Comparison of ENCODE assay signal across 8 cellular contexts in the genomic region with DNA sequence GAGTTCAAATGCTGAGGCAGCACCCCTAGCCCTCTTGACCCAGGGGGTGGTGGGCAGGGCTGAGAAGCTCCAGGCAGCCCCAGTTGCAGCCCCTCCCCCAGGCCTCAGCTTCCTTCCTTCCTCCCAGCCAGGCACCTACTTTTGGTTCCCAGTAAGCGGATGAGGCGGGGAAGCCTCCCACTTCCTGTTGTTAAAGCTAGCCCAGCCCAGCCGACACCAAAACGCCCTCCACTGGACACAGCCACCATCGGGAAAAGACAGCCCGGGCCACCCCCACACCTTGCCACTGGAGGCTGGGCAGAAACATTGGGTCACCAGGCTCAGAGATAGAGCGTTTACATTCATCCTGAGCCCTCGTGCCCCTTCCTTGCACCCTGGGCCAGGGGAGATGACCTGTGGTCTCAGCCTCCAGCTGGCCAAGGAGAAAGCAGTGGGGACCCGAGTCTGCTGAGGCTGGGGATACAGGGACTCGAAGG. TPM values are rescaled to one million over a fixed set of nuclear protein-coding genes. Genes with fewer than 3 reads are reported as not detected.
A peak's percentile ranks its signal among the peaks of the same experiment; 100 is the strongest.
DNase-seq lines count a peak whose midpoint lies in the region; ATAC-seq, FAIRE-seq and TF ChIP-seq lines count a peak whose summit lies in the region.

No MANE protein-coding gene starts in this region.

- CTCF ChIA-PET in activated CD4-positive, alpha-beta T cell treated with anti-CD3 and anti-CD28 coated beads, Interleukin-2, amount 10 ng/mL, durations not matched to agents 7 days and 5 days (lab: Charles Lee), result interaction anchor here (0.6 to 3.1 kb wide), 24 partner anchors 9 to 667 kb away, joined by 3 to 13 read pairs (median 4); a partner anchor contains a TSS
- CTCF ChIA-PET in endothelial cell of umbilical vein (lab: Charles Lee), result interaction anchor here (0.8 to 10.4 kb wide), 36 partner anchors 9 to 286 kb away, joined by 3 to 260 read pairs (median 6); a partner anchor contains a TSS

- no peaks in the 10 kb centered on the region for H3K9me1 ChIP-seq in endothelial cell of umbilical vein (replicated peaks; ENCODE audit: control insufficient read depth, extremely low read depth, insufficient read depth, low read length)

- FAIRE-seq in endothelial cell of umbilical vein (lab: Jason Lieb, UNC), result peak; percentile 98

- peak overlapping the region; percentile 78 for H3K4me2 ChIP-seq in endothelial cell of umbilical vein (ENCODE audit: insufficient read depth, low read length)

- TF ChIP-seq POLR2A in endothelial cell of umbilical vein (IDR thresholded peaks at IDR 0.05; ENCODE audit: low read depth, low read length), result no peak

- peak overlapping the region; percentile 94 for H3K27ac Mint-ChIP-seq in activated CD4-positive, alpha-beta T cell treated with anti-CD3 and anti-CD28 coated beads, Interleukin-2, amount 10 ng/mL, durations not matched to agents 7 days and 5 days
- H3K27ac Mint-ChIP-seq in mesothelial cell of epicardium, result peak overlapping the region; percentile 64

- H3K4me1 ChIP-seq in BE2C (peaks cover 20% of the 10 kb centered on the region), endothelial cell of umbilical vein (ENCODE audit: control insufficient read depth, extremely low read depth, insufficient read depth, low read length) (peaks cover 45% of the 10 kb centered on the region)

- DNase-seq in BE2C (peak; percentile 62), HuH-7 (ENCODE audit: low spot score) (peak; percentile 75), endothelial cell of umbilical vein (ENCODE audit: low read depth, low spot score) (peak; percentile 86), mesothelial cell of epicardium (ENCODE audit: low spot score in 2 of 2, unreplicated experiment in 2 of 2) (no peak), NAMALWA (ENCODE audit: low spot score) (no peak)
- peak; percentile 65 for DNase-seq in activated CD4-positive, alpha-beta T cell treated with anti-CD3 and anti-CD28 coated beads, Interleukin-2, amount 10 ng/mL, durations not matched to agents 7 days and 5 days
- DNase-seq in stimulated activated naive CD4-positive, alpha-beta T cell treated with Interleukin-2 at 50 U/mL for 16 hours (lab: John Stamatoyannopoulos, UW), result peak; percentile 36

- H3K27me3 Mint-ChIP-seq in activated CD4-positive, alpha-beta T cell treated with anti-CD3 and anti-CD28 coated beads, Interleukin-2, amount 10 ng/mL, durations not matched to agents 7 days and 5 days, result no peaks in the 10 kb centered on the region
- H3K27me3 Mint-ChIP-seq in mesothelial cell of epicardium (ENCODE audit: low read depth), result no peaks in the 10 kb centered on the region

- no peaks in the 10 kb centered on the region for H4K20me1 ChIP-seq in endothelial cell of umbilical vein (replicated peaks; ENCODE audit: control insufficient read depth, extremely low read depth, insufficient read depth, low read length)

- intact Hi-C loops in endothelial cell of umbilical vein (cut with micrococcal nuclease), result loop anchor here (1.0 to 2.0 kb wide), 4 partner anchors 40 to 91 kb away; no protein-coding TSS in a partner anchor

- H3K36me3 ChIP-seq in BE2C, result peaks cover 52% of the 10 kb centered on the region
- peaks cover 0 to 16% of the 10 kb centered on the region in 2 experiments for H3K36me3 ChIP-seq in endothelial cell of umbilical vein (ENCODE audit: control insufficient read depth in 2 of 2, extremely low read depth in 1 of 2, insufficient read depth in 2 of 2, low read length in 2 of 2)

- no peaks in the 10 kb centered on the region for H3K9me3 Mint-ChIP-seq in activated CD4-positive, alpha-beta T cell treated with anti-CD3 and anti-CD28 coated beads, Interleukin-2, amount 10 ng/mL, durations not matched to agents 7 days and 5 days
- no peaks in the 10 kb centered on the region for H3K9me3 Mint-ChIP-seq in mesothelial cell of epicardium

- peak overlapping the region; percentile 80 for H3K27ac ChIP-seq in endothelial cell of umbilical vein (ENCODE audit: insufficient read depth, low read depth, low read length)

- ATAC-seq in HG03565 (IDR thresholded peaks at IDR 0.05; ENCODE audit: unreplicated experiment), result no peak

- TF ChIP-seq CTCF in BE2C (IDR thresholded peaks at IDR 0.05; ENCODE audit: low read depth, low read length) (peak; percentile 38), endothelial cell of umbilical vein (IDR thresholded peaks at IDR 0.05; ENCODE audit: extremely low read depth in 1 of 2, insufficient read depth in 1 of 2, low read depth in 1 of 2, low read length in 2 of 2) (peak; percentile 47 to 61), mesothelial cell of epicardium (IDR thresholded peaks at IDR 0.05; ENCODE audit: unreplicated experiment) (no peak)

- no peaks in the 10 kb centered on the region for H3K27me3 ChIP-seq in BE2C
- H3K27me3 ChIP-seq in endothelial cell of umbilical vein (ENCODE audit: control insufficient read depth in 2 of 2, insufficient read depth in 2 of 2, low read length in 2 of 2), result no peaks in the 10 kb centered on the region

- H3K4me1 Mint-ChIP-seq in activated CD4-positive, alpha-beta T cell treated with anti-CD3 and anti-CD28 coated beads, Interleukin-2, amount 10 ng/mL, durations not matched to agents 7 days and 5 days, result peaks cover 47% of the 10 kb centered on the region
- H3K4me1 Mint-ChIP-seq in mesothelial cell of epicardium, result peaks cover 32% of the 10 kb centered on the region

- dilution Hi-C loops in endothelial cell of umbilical vein (cut with MboI; ENCODE audit: extremely low pct_ligation_motif_present, low sequenced_read_pairs), result no loop called here

- peak overlapping the region; percentile 54 for H3K9ac ChIP-seq in endothelial cell of umbilical vein (replicated peaks; ENCODE audit: extremely low read depth, insufficient read depth, low read length)

- BruUV-seq in endothelial cell of umbilical vein (replicated peaks; lab: Mats Ljungman, UMichigan), result no TSS peak

- H3K9me3 ChIP-seq in BE2C (no peaks in the 10 kb centered on the region), endothelial cell of umbilical vein (replicated peaks; ENCODE audit: control insufficient read depth, insufficient read depth, low read length) (no peaks in the 10 kb centered on the region)

- POLR2A ChIA-PET in activated CD4-positive, alpha-beta T cell treated with anti-CD3 and anti-CD28 coated beads, Interleukin-2, amount 10 ng/mL, durations not matched to agents 7 days and 5 days (lab: Charles Lee), result interaction anchor here (0.7 kb wide), 1 partner anchor 553 kb away, joined by 3 read pairs; a partner anchor contains a TSS
- POLR2A ChIA-PET in endothelial cell of umbilical vein (lab: Charles Lee), result interaction anchor here (0.8 to 1.5 kb wide), 3 partner anchors 40 to 102 kb away, joined by 3 to 7 read pairs (median 3); a partner anchor contains a TSS

- no peak overlapping the region for H2AFZ ChIP-seq in endothelial cell of umbilical vein (ENCODE audit: low read depth, low read length)

- H3K79me2 ChIP-seq in endothelial cell of umbilical vein (ENCODE audit: control insufficient read depth, insufficient read depth, low read length), result peaks cover 39% of the 10 kb centered on the region

- H3K4me3 ChIP-seq in BE2C (ENCODE audit: low read depth, low read length) (peak overlapping the region; percentile 86), endothelial cell of umbilical vein (replicated peaks in 1 of 3; ENCODE audit: insufficient read depth in 1 of 3, low read depth in 1 of 3, low read length in 3 of 3) (peak overlapping the region in 2 of 3 experiments; percentile 10 to 11)

- H3K4me3 Mint-ChIP-seq in activated CD4-positive, alpha-beta T cell treated with anti-CD3 and anti-CD28 coated beads, Interleukin-2, amount 10 ng/mL, durations not matched to agents 7 days and 5 days, result peak overlapping the region; percentile 86
- peak overlapping the region; percentile 88 for H3K4me3 Mint-ChIP-seq in mesothelial cell of epicardium

- H3K36me3 Mint-ChIP-seq in activated CD4-positive, alpha-beta T cell treated with anti-CD3 and anti-CD28 coated beads, Interleukin-2, amount 10 ng/mL, durations not matched to agents 7 days and 5 days (ENCODE audit: low read depth), result peaks cover 35% of the 10 kb centered on the region
- peaks cover 10% of the 10 kb centered on the region for H3K36me3 Mint-ChIP-seq in mesothelial cell of epicardium

TF ChIP-seq in endothelial cell of umbilical vein, 7 proteins besides CTCF, POLR2A, EP300 and RAD21:
- TF ChIP-seq POLR2AphosphoS5 (IDR thresholded peaks at IDR 0.05; ENCODE audit: insufficient read depth, low read depth, low read length), result peak; percentile 63
- no peak for TF ChIP-seq GATA2 (IDR thresholded peaks at IDR 0.05; ENCODE audit: insufficient read depth, insufficient read length, low read depth, low read length)

RNA-seq across cellular contexts. Expression of a gene that starts 3.5 kb away (rescaled TPM):
- 56.0 TPM for polyA plus RNA-seq in BE2C (2012; ENCODE audit: insufficient read depth, insufficient read length, low read depth)
- 10 to 100 TPM; 38.3 to 42.0 TPM for total RNA-seq in activated CD4-positive, alpha-beta T cell treated with anti-CD3 and anti-CD28 coated beads, Interleukin-2, amount 10 ng/mL, durations not matched to agents 7 days and 5 days
- total RNA-seq in endothelial cell of umbilical vein (29.2 and 30.5 TPM in 2 replicates), mesothelial cell of epicardium (32.0 to 34.6 TPM (median 32.2 TPM) in 3 replicates)
- 37.7 and 38.7 TPM in 2 replicates for polyA plus RNA-seq in endothelial cell of umbilical vein
- polyA plus RNA-seq in endothelial cell of umbilical vein (2011; cell fraction: cytosol; rRNA removed), result 26.7 and 27.3 TPM in 2 replicates
- 14.0 and 15.4 TPM in 2 replicates for polyA plus RNA-seq in endothelial cell of umbilical vein (2011; cell fraction: nucleus; rRNA removed)
- polyA plus RNA-seq in endothelial cell of umbilical vein (2012), result 13.1 and 13.8 TPM in 2 replicates
- polyA minus RNA-seq in endothelial cell of umbilical vein, result 39.9 and 48.0 TPM in 2 replicates
- polyA minus RNA-seq in endothelial cell of umbilical vein (2011; cell fraction: cytosol; rRNA and poly(A)+ RNA removed), result 33.2 TPM
- polyA minus RNA-seq in endothelial cell of umbilical vein (2011; cell fraction: nucleus; rRNA and poly(A)+ RNA removed), result 15.0 and 20.0 TPM in 2 replicates

RNA-seq across cellular contexts. Expression of a gene that starts 57.2 kb away (rescaled TPM):
- polyA plus RNA-seq in BE2C (2012; ENCODE audit: insufficient read depth, insufficient read length, low read depth), result 1,880 TPM
- total RNA-seq in activated CD4-positive, alpha-beta T cell treated with anti-CD3 and anti-CD28 coated beads, Interleukin-2, amount 10 ng/mL, durations not matched to agents 7 days and 5 days, result 1,000 to 10,000 TPM; 1,423 to 1,425 TPM
- total RNA-seq in endothelial cell of umbilical vein, result 1,127 and 1,236 TPM in 2 replicates
- polyA plus RNA-seq in endothelial cell of umbilical vein, result 2,177 and 2,233 TPM in 2 replicates
- 2,878 and 3,285 TPM in 2 replicates for polyA plus RNA-seq in endothelial cell of umbilical vein (2011; cell fraction: cytosol; rRNA removed)
- 757 and 761 TPM in 2 replicates for polyA plus RNA-seq in endothelial cell of umbilical vein (2011; cell fraction: nucleus; rRNA removed)
- polyA plus RNA-seq in endothelial cell of umbilical vein (2012), result 1,767 and 2,009 TPM in 2 replicates
- polyA minus RNA-seq in endothelial cell of umbilical vein, result 662 and 669 TPM in 2 replicates
- polyA minus RNA-seq in endothelial cell of umbilical vein (2011; cell fraction: cytosol; rRNA and poly(A)+ RNA removed), result 1,316 TPM
- polyA minus RNA-seq in endothelial cell of umbilical vein (2011; cell fraction: nucleus; rRNA and poly(A)+ RNA removed), result 163 and 166 TPM in 2 replicates
- total RNA-seq in mesothelial cell of epicardium, result 1,237 to 1,322 TPM (median 1,301 TPM) in 3 replicates

Comparison
In these comparisons a context has a peak if more than half of its experiments do, and no peak if none do; other contexts are left out.
1. DNase-seq: peak in BE2C (single experiment), HuH-7 (single experiment), activated CD4-positive, alpha-beta T cell treated with anti-CD3 and anti-CD28 coated beads, Interleukin-2, amount 10 ng/mL, durations not matched to agents 7 days and 5 days (single experiment), endothelial cell of umbilical vein (single experiment) and stimulated activated naive CD4-positive, alpha-beta T cell treated with Interleukin-2 at 50 U/mL for 16 hours (single experiment); none in mesothelial cell of epicardium (0 of 2) and NAMALWA (single experiment).